1 cellular context compared by ENCODE assay signal in the genomic region with DNA sequence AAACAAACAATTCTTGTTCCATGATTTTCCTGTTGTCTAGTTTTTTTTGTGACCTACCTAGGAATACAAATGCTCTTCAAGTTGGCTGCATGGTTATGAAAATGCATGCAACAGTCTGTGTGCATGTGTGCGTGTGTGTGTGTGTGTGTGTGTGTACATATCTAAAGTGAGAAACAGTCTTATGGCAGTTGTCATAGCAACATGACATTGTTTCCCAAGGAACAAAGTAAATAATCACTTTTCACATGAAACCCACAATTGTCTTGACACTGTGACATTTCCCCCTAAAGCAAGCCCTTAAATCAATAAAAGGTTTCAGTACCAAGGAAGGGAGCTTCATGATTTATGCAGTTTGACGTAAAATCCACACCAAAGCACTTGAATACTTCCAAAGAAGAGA.
TF ChIP-seq lines count a peak whose summit lies in the region.

No MANE protein-coding gene starts in this region.

TF ChIP-seq in GM12878, 131 proteins besides CTCF, POLR2A, EP300 and RAD21 (continued from another document):
- TF ChIP-seq, protein P1, sequence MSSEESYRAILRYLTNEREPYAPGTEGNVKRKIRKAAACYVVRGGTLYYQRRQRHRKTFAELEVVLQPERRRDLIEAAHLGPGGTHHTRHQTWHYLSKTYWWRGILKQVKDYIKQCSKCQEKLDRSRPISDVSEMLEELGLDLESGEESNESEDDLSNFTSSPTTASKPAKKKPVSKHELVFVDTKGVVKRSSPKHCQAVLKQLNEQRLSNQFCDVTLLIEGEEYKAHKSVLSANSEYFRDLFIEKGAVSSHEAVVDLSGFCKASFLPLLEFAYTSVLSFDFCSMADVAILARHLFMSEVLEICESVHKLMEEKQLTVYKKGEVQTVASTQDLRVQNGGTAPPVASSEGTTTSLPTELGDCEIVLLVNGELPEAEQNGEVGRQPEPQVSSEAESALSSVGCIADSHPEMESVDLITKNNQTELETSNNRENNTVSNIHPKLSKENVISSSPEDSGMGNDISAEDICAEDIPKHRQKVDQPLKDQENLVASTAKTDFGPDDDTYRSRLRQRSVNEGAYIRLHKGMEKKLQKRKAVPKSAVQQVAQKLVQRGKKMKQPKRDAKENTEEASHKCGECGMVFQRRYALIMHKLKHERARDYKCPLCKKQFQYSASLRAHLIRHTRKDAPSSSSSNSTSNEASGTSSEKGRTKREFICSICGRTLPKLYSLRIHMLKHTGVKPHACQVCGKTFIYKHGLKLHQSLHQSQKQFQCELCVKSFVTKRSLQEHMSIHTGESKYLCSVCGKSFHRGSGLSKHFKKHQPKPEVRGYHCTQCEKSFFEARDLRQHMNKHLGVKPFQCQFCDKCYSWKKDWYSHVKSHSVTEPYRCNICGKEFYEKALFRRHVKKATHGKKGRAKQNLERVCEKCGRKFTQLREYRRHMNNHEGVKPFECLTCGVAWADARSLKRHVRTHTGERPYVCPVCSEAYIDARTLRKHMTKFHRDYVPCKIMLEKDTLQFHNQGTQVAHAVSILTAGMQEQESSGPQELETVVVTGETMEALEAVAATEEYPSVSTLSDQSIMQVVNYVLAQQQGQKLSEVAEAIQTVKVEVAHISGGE (CRISPR knock-in tag; IDR thresholded peaks at IDR 0.05): no peak
- TF ChIP-seq SMC3 (IDR thresholded peaks at IDR 0.05; ENCODE audit: borderline replicate concordance, low read length) (no peak), NFIC (IDR thresholded peaks at IDR 0.05; ENCODE audit: low read depth, low read length) (no peak), YBX1 (IDR thresholded peaks at IDR 0.05) (no peak), WRNIP1 (IDR thresholded peaks at IDR 0.05; ENCODE audit: borderline replicate concordance, low read depth, low read length) (no peak), IRF4 (IDR thresholded peaks at IDR 0.05; ENCODE audit: low read depth, low read length) (no peak), FOS (IDR thresholded peaks at IDR 0.05; ENCODE audit: borderline replicate concordance, extremely low read depth, insufficient read length) (no peak), BHLHE40 (IDR thresholded peaks at IDR 0.05; ENCODE audit: borderline replicate concordance in 1 of 2, low read depth in 2 of 2, low read length in 1 of 2) (no peak), CBX5 (IDR thresholded peaks at IDR 0.05; ENCODE audit: low read depth) (no peak), TCF12 (IDR thresholded peaks at IDR 0.05; ENCODE audit: low read depth, low read length) (no peak), SMAD1 (IDR thresholded peaks at IDR 0.05; ENCODE audit: low read depth, partially characterized antibody) (no peak), SMARCA5 (IDR thresholded peaks at IDR 0.05) (no peak), ETV6 (conservative IDR thresholded peaks at IDR 0.05 in 1 of 2, IDR thresholded peaks at IDR 0.05 in 1 of 2; ENCODE audit: borderline replicate concordance in 1 of 2, low read depth in 1 of 2) (no peak), ZSCAN29 (IDR thresholded peaks at IDR 0.05) (no peak)
- TF ChIP-seq, protein P2, sequence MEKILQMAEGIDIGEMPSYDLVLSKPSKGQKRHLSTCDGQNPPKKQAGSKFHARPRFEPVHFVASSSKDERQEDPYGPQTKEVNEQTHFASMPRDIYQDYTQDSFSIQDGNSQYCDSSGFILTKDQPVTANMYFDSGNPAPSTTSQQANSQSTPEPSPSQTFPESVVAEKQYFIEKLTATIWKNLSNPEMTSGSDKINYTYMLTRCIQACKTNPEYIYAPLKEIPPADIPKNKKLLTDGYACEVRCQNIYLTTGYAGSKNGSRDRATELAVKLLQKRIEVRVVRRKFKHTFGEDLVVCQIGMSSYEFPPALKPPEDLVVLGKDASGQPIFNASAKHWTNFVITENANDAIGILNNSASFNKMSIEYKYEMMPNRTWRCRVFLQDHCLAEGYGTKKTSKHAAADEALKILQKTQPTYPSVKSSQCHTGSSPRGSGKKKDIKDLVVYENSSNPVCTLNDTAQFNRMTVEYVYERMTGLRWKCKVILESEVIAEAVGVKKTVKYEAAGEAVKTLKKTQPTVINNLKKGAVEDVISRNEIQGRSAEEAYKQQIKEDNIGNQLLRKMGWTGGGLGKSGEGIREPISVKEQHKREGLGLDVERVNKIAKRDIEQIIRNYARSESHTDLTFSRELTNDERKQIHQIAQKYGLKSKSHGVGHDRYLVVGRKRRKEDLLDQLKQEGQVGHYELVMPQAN (conservative IDR thresholded peaks at IDR 0.05): no peak
- TF ChIP-seq, protein P3, sequence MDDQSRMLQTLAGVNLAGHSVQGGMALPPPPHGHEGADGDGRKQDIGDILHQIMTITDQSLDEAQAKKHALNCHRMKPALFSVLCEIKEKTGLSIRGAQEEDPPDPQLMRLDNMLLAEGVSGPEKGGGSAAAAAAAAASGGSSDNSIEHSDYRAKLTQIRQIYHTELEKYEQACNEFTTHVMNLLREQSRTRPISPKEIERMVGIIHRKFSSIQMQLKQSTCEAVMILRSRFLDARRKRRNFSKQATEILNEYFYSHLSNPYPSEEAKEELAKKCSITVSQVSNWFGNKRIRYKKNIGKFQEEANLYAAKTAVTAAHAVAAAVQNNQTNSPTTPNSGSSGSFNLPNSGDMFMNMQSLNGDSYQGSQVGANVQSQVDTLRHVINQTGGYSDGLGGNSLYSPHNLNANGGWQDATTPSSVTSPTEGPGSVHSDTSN (IDR thresholded peaks at IDR 0.05; ENCODE audit: insufficient replicate concordance, low read depth, low read length): no peak
- TF ChIP-seq, protein P4, sequence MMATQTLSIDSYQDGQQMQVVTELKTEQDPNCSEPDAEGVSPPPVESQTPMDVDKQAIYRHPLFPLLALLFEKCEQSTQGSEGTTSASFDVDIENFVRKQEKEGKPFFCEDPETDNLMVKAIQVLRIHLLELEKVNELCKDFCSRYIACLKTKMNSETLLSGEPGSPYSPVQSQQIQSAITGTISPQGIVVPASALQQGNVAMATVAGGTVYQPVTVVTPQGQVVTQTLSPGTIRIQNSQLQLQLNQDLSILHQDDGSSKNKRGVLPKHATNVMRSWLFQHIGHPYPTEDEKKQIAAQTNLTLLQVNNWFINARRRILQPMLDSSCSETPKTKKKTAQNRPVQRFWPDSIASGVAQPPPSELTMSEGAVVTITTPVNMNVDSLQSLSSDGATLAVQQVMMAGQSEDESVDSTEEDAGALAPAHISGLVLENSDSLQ (IDR thresholded peaks at IDR 0.05): no peak
